ENCODE assay signal across 8 cellular contexts in genomic region chr15:39581501-39582285, GRCh38. TPM values are rescaled to one million over a fixed set of nuclear protein-coding genes. Genes with fewer than 3 reads are reported as not detected.
A peak's percentile ranks its signal among the peaks of the same experiment; 100 is the strongest.
DNase-seq lines count a peak whose midpoint lies in the region; ATAC-seq and TF ChIP-seq lines count a peak whose summit lies in the region.

No MANE protein-coding gene starts in this region.

- H3K9ac ChIP-seq in mammary epithelial cell (ENCODE audit: insufficient read depth, low read length), result peak overlapping the region; percentile 89

- WGBS in mammary epithelial cell (ENCODE audit: low coverage, missing lambda C conversion rate), result 0% methylated on average over 10 of the region's 21 CpGs

- H3K4me2 ChIP-seq in mammary epithelial cell (ENCODE audit: insufficient read depth, low read depth, low read length), result peak overlapping the region; percentile 95

- peak; percentile 74 for ATAC-seq in left lobe of liver
- ATAC-seq in GM21526 (IDR thresholded peaks at IDR 0.05; ENCODE audit: low FRiP score, unreplicated experiment), result no peak
- no peak for ATAC-seq in GM21786 (IDR thresholded peaks at IDR 0.05; ENCODE audit: unreplicated experiment)

- CTCF ChIA-PET in mammary epithelial cell (lab: Charles Lee; ENCODE audit: low non-redundant PET), result interaction anchor here (1.3 to 1.6 kb wide), 3 partner anchors 175 to 410 kb away, joined by 5 to 7 read pairs (median 7); no protein-coding TSS in a partner anchor

- in situ Hi-C loops in mammary epithelial cell (cut with MboI; ENCODE audit: low sequenced_read_pairs in 2 of 2), result loop anchor here (5.0 to 25.0 kb wide), 5 partner anchors 173 to 874 kb away; no protein-coding TSS in a partner anchor

- dilution Hi-C loops in mammary epithelial cell (cut with HindIII; ENCODE audit: low sequenced_read_pairs), result no loop called here

- peaks cover 31% of the 10 kb centered on the region for H4K20me1 ChIP-seq in mammary epithelial cell (ENCODE audit: insufficient read depth, low read length)

- H3K27me3 ChIP-seq in mammary epithelial cell (ENCODE audit: insufficient read depth, low read length) (no peaks in the 10 kb centered on the region), tibial artery (no peaks in the 10 kb centered on the region)

- peak; percentile 27 to 79 for TF ChIP-seq CTCF in mammary epithelial cell (conservative IDR thresholded peaks at IDR 0.05 in 1 of 2, IDR thresholded peaks at IDR 0.05 in 1 of 2; ENCODE audit: extremely low read depth in 1 of 2, insufficient read depth in 1 of 2, low read depth in 1 of 2, low read length in 2 of 2)
- peak in 1 of 2 experiments; percentile 39 for TF ChIP-seq CTCF in tibial artery (IDR thresholded peaks at IDR 0.05)

- H3K4me3 ChIP-seq in mammary epithelial cell (replicated peaks in 1 of 3; ENCODE audit: insufficient read depth in 1 of 3, low read depth in 2 of 3, low read length in 3 of 3) (peak overlapping the region; percentile 51 to 67 (median 62)), tibial artery (peak overlapping the region; percentile 69)

- peaks cover 40% of the 10 kb centered on the region for H3K4me1 ChIP-seq in mammary epithelial cell (ENCODE audit: insufficient read depth, low read length)
- H3K4me1 ChIP-seq in tibial artery, result peaks cover 0 to 65% (median 31%) of the 10 kb centered on the region in 4 donors

- DNase-seq in ELF-1 (ENCODE audit: low read depth, low spot score) (peak; percentile 56), MV-4-11 (lab: John Stamatoyannopoulos, UW) (peak; percentile 12), mammary epithelial cell (peak; percentile 80), left lobe of liver (ENCODE audit: low spot score) (peak; percentile 66), tibial artery (peak; percentile 56 to 74)
- no peak for DNase-seq in activated effector memory CD4-positive, alpha-beta T cell treated with Interleukin-2 at 50 U/mL for 16 hours

- H2AFZ ChIP-seq in mammary epithelial cell (ENCODE audit: low read depth, low read length), result no peak overlapping the region

- no peaks in the 10 kb centered on the region for H3K9me3 ChIP-seq in mammary epithelial cell (replicated peaks; ENCODE audit: insufficient read depth, low read length)
- H3K9me3 ChIP-seq in tibial artery, result no peaks in the 10 kb centered on the region

- H3K79me2 ChIP-seq in mammary epithelial cell (ENCODE audit: insufficient read depth, low read length), result peaks cover 58% of the 10 kb centered on the region

- no TSS peak for BruUV-seq in mammary epithelial cell (replicated peaks; lab: Mats Ljungman, UMichigan)

- intact Hi-C loops in mammary epithelial cell (cut with micrococcal nuclease), result loop anchor here (2.0 to 5.0 kb wide), 4 partner anchors 105 to 584 kb away; no protein-coding TSS in a partner anchor
- intact Hi-C loops in tibial artery (cut with DNase I; ENCODE audit: low total_unique reads), result loop anchor here (1.0 to 10.0 kb wide), 4 partner anchors 173 to 873 kb away; no protein-coding TSS in a partner anchor

- peak overlapping the region; percentile 68 for H3K27ac ChIP-seq in mammary epithelial cell (ENCODE audit: insufficient read depth, low read depth, low read length)
- peak overlapping the region; percentile 77 to 92 for H3K27ac ChIP-seq in tibial artery

- H3K36me3 ChIP-seq in mammary epithelial cell (ENCODE audit: insufficient read depth, low read length), result peaks cover 44% of the 10 kb centered on the region
- peaks cover 30 to 50% (median 45%) of the 10 kb centered on the region in 3 donors for H3K36me3 ChIP-seq in tibial artery

RNA-seq across cellular contexts. Expression of gene THBS1, which starts 0.8 kb away (rescaled TPM):
- total RNA-seq in mammary epithelial cell (over 10,000 TPM in 1 of 2 donors, 1,000 to 10,000 TPM in 1; 3,517 to 11,760 TPM), left lobe of liver (20.1 TPM)
- polyA plus RNA-seq in mammary epithelial cell, result 909 TPM
- 7,367 TPM for polyA minus RNA-seq in mammary epithelial cell

Comparison
In these comparisons a context has a peak if more than half of its experiments do, and no peak if none do; other contexts are left out.
1. RNA of gene THBS1, which starts 0.8 kb away (total RNA-seq): 3,517 to 11,760 TPM in mammary epithelial cell; 20.1 TPM in left lobe of liver (single experiment); every median in the first group is over 100 times any median in the second.